Comparison of ENCODE assay signal across 9 cellular contexts in genomic region chr14:55556929-55557623, GRCh38. TPM values are rescaled to one million over a fixed set of nuclear protein-coding genes. Genes with fewer than 3 reads are reported as not detected.
A peak's percentile ranks its signal among the peaks of the same experiment; 100 is the strongest.
DNase-seq lines count a peak whose midpoint lies in the region; ATAC-seq, FAIRE-seq and TF ChIP-seq lines count a peak whose summit lies in the region.
"Had no signal": no experiment of that assay in that cellular context is flagged by ENCODE, and none has a peak within 500 bp of the region (broad histone marks: within the 10 kb centered on the region; RNA-seq: fewer than 3 reads in every experiment).

No MANE protein-coding gene starts in this region.

- no peak overlapping the region for H3K27ac Mint-ChIP-seq in MCF 10A (ENCODE audit: low read depth, unreplicated experiment)
- no peak overlapping the region for H3K27ac Mint-ChIP-seq in Caco-2 (ENCODE audit: unreplicated experiment)

- POLR2A ChIA-PET in MCF 10A (lab: Yijun Ruan, JAX) (interaction anchor here (0.6 to 3.3 kb wide), 13 partner anchors 11 to 111 kb away, joined by 3 to 11 read pairs (median 4); partner anchors contain the start of gene KTN1), HepG2 (lab: Yijun Ruan, JAX) (no interaction called here), Caco-2 (lab: Charles Lee) (no interaction called here)

- H3K79me2 ChIP-seq in HepG2 (ENCODE audit: insufficient read depth, low read length) = no peaks in the 10 kb centered on the region

- CTCF ChIA-PET in MCF 10A (lab: Yijun Ruan, JAX) = interaction anchor here (0.6 to 1.7 kb wide), 4 partner anchors 109 to 285 kb away, joined by 3 to 5 read pairs (median 4); partner anchors contain the start of gene FBXO34
- CTCF ChIA-PET in HepG2 (lab: Yijun Ruan, JAX; ENCODE audit: low intra/inter-chr PET ratio, low total read pairs) = no interaction called here
- CTCF ChIA-PET in Caco-2 (lab: Charles Lee) = no interaction called here

- TF ChIP-seq CTCF in AG09319 (IDR thresholded peaks at IDR 0.05; ENCODE audit: low read depth, low read length) = no peak
- TF ChIP-seq CTCF in MCF 10A (IDR thresholded peaks at IDR 0.05; ENCODE audit: unreplicated experiment) = no peak
- TF ChIP-seq CTCF in HepG2 (CRISPR knock-in tag; IDR thresholded peaks at IDR 0.05) = no peak
- TF ChIP-seq CTCF in Caco-2 (IDR thresholded peaks at IDR 0.05; ENCODE audit: insufficient read depth in 1 of 2, low read depth in 1 of 2, low read length in 1 of 2, severe bottlenecking in 1 of 2, unreplicated experiment in 1 of 2) = no peak
- no peak for TF ChIP-seq CTCF in GM13976 (IDR thresholded peaks at IDR 0.05; ENCODE audit: borderline replicate concordance, control extremely low read depth, extremely low read depth, insufficient read depth, missing control alignments)

- H3K36me3 Mint-ChIP-seq in MCF 10A (ENCODE audit: insufficient read depth, unreplicated experiment) (no peaks in the 10 kb centered on the region), Caco-2 (ENCODE audit: insufficient read depth, unreplicated experiment) (no peaks in the 10 kb centered on the region)

- H3K36me3 ChIP-seq in HepG2 (replicated peaks in 1 of 2; ENCODE audit: control insufficient read depth in 1 of 2, insufficient read depth in 2 of 2, low read length in 2 of 2) (0 out of 5 replicates have a peak, but pooled peaks cover 0 to 1% of the 10 kb centered on the region in 2 experiments), Caco-2 (ENCODE audit: control insufficient read depth, insufficient read depth, low read length) (no peaks in the 10 kb centered on the region)
- H3K36me3 ChIP-seq: neutrophil had no signal

- no peak for TF ChIP-seq RAD21 in HepG2 (CRISPR knock-in tag; IDR thresholded peaks at IDR 0.05)

- WGBS in HepG2 (ENCODE audit: low lambda C conversion rate) = 97% methylated on average over 3 of the region's 3 CpGs

- BruUV-seq in MCF 10A (replicated peaks; lab: Mats Ljungman, UMichigan) = no TSS peak
- no TSS peak for BruUV-seq in HepG2 (replicated peaks; lab: Mats Ljungman, UMichigan)
- no TSS peak for BruUV-seq in Caco-2 (replicated peaks; lab: Mats Ljungman, UMichigan)

- H3K4me3 ChIP-seq in HepG2 (replicated peaks in 1 of 3; ENCODE audit: insufficient read depth in 1 of 3, low read depth in 2 of 3, low read length in 3 of 3) (no peak overlapping the region), Caco-2 (ENCODE audit: low read depth, low read length) (no peak overlapping the region)

- H3K4me2 ChIP-seq in HepG2 (ENCODE audit: low read depth, low read length) = no peak overlapping the region

- H3K4me1 Mint-ChIP-seq in MCF 10A (ENCODE audit: insufficient read depth, unreplicated experiment) = peaks cover 29% of the 10 kb centered on the region
- H3K4me1 Mint-ChIP-seq in Caco-2 (ENCODE audit: low read depth, unreplicated experiment) = no peaks in the 10 kb centered on the region

- no peaks in the 10 kb centered on the region for H3K4me1 ChIP-seq in HepG2 (ENCODE audit: insufficient read depth, low read length)
- no peaks in the 10 kb centered on the region for H3K4me1 ChIP-seq in Caco-2

- no peak for ATAC-seq in HepG2
- no peak for ATAC-seq in HG02885 (IDR thresholded peaks at IDR 0.05; ENCODE audit: poor library complexity, unreplicated experiment)

- no peaks in the 10 kb centered on the region for H4K20me1 ChIP-seq in HepG2 (ENCODE audit: insufficient read depth, low read length)

- in situ Hi-C loops in HepG2 (cut with HindIII; ENCODE audit: extremely low pct_ligation_motif_present, low pct_unique_long_range_greater_than_20kb) = no loop called here
- in situ Hi-C loops in GM13976 (cut with MboI; ENCODE audit: low sequenced_read_pairs, unreplicated experiment) = no loop called here

- no peak overlapping the region for H2AFZ ChIP-seq in HepG2 (ENCODE audit: low read length)

- intact Hi-C loops in MCF 10A (cut with micrococcal nuclease) (no loop called here), HepG2 (cut with micrococcal nuclease; ENCODE audit: unreplicated experiment) (no loop called here), Caco-2 (cut with micrococcal nuclease; ENCODE audit: unreplicated experiment) (no loop called here)

- H3K27me3 ChIP-seq in HepG2 (ENCODE audit: control insufficient read depth in 1 of 2, insufficient read depth in 2 of 2, low read length in 2 of 2) (no peaks in the 10 kb centered on the region), Caco-2 (replicated peaks; ENCODE audit: control insufficient read depth, insufficient read depth, low read length) (no peaks in the 10 kb centered on the region; the same call in 1 of the 2 replicates)
- H3K27me3 ChIP-seq: neutrophil had no signal

- H3K9ac ChIP-seq in HepG2 (ENCODE audit: insufficient read depth, low read depth, low read length) = no peak overlapping the region

- H3K27me3 Mint-ChIP-seq in MCF 10A (ENCODE audit: insufficient read depth, unreplicated experiment) = no peaks in the 10 kb centered on the region
- no peaks in the 10 kb centered on the region for H3K27me3 Mint-ChIP-seq in Caco-2 (ENCODE audit: insufficient read depth, unreplicated experiment)

- H3K4me3 Mint-ChIP-seq in MCF 10A (ENCODE audit: unreplicated experiment) = peak overlapping the region; percentile 34
- H3K4me3 Mint-ChIP-seq in Caco-2 (ENCODE audit: unreplicated experiment) = no peak overlapping the region

- no peaks in the 10 kb centered on the region for H3K9me3 Mint-ChIP-seq in MCF 10A (ENCODE audit: unreplicated experiment)
- no peaks in the 10 kb centered on the region for H3K9me3 Mint-ChIP-seq in Caco-2 (ENCODE audit: unreplicated experiment)

- no peak overlapping the region for H3K27ac ChIP-seq in HepG2 (ENCODE audit: extremely low read length, insufficient read depth, low read length)
- H3K27ac ChIP-seq: neutrophil had no signal

- no peaks in the 10 kb centered on the region for H3K9me3 ChIP-seq in HepG2 (ENCODE audit: low read length)
- no peaks in the 10 kb centered on the region for H3K9me3 ChIP-seq in Caco-2
- H3K9me3 ChIP-seq: neutrophil had no signal

- TF ChIP-seq POLR2A in HepG2 (IDR thresholded peaks at IDR 0.05; ENCODE audit: insufficient read depth in 1 of 2, low read depth in 2 of 2, low read length in 2 of 2) = no peak

- TF ChIP-seq EP300 in HepG2 (IDR thresholded peaks at IDR 0.05; ENCODE audit: low read depth in 2 of 2, low read length in 2 of 2) (no peak), HepG2 (CRISPR knock-in tag; IDR thresholded peaks at IDR 0.05; ENCODE audit: borderline replicate concordance) (no peak)

- FAIRE-seq in HepG2 (lab: Jason Lieb, UNC) = no peak

- DNase-seq in AG09319 (ENCODE audit: extremely low read depth, low read depth) (peak; percentile 88), NCI-H1417 (lab: John Stamatoyannopoulos, UW) (peak; percentile 66 to 93 (median 89)), MCF 10A (ENCODE audit: unreplicated experiment) (peak; percentile 97), HepG2 (ENCODE audit: low spot score) (peak; percentile 34), Caco-2 (no peak), GM13976 (ENCODE audit: low spot score) (no peak), NCI-H1930 (lab: John Stamatoyannopoulos, UW) (no peak)

TF ChIP-seq in HepG2, 621 proteins besides CTCF, POLR2A, EP300 and RAD21 (continues in another document):
- TF ChIP-seq PAXIP1 (CRISPR knock-in tag; conservative IDR thresholded peaks at IDR 0.05) (no peak), TRIM24 (CRISPR knock-in tag; IDR thresholded peaks at IDR 0.05) (no peak)

RNA-seq across cellular contexts. Expression of gene KTN1, which starts 22.9 kb away (rescaled TPM):
- total RNA-seq in MCF 10A (2022) (165 and 180 TPM in 2 replicates), HepG2 (2016; rRNA removed; fragmentation: Illumina TruSeq; extraction: Trizol) (138 and 169 TPM in 2 replicates), Caco-2 (2022) (130 and 138 TPM in 2 replicates)
- total RNA-seq in HepG2 (2016; cell fraction: cytosol; rRNA removed; fragmentation: Illumina TruSeq; extraction: Trizol; ENCODE audit: low read depth) = 28.3 and 35.6 TPM in 2 replicates
- total RNA-seq in HepG2 (2016; cell fraction: insoluble cytoplasmic fraction; rRNA removed; fragmentation: Illumina TruSeq; extraction: Trizol) = 136 and 165 TPM in 2 replicates
- total RNA-seq in HepG2 (2016; cell fraction: membrane; rRNA removed; fragmentation: Illumina TruSeq; extraction: Trizol) = 68.6 and 81.8 TPM in 2 replicates
- total RNA-seq in HepG2 (2016; cell fraction: nucleus; rRNA removed; fragmentation: Illumina TruSeq; extraction: Trizol) = 209 and 237 TPM in 2 replicates
- 43.3 and 60.6 TPM in 2 replicates for polyA plus RNA-seq in HepG2 (2011; rRNA removed)
- 22.9 and 39.5 TPM in 2 replicates for polyA plus RNA-seq in HepG2 (2011; cell fraction: cytosol; rRNA removed)
- 36.7 and 39.6 TPM in 2 replicates for polyA plus RNA-seq in HepG2 (2011; cell fraction: nucleus; rRNA removed)
- polyA plus RNA-seq in HepG2 (2012) = 91.0 and 125 TPM in 2 replicates
- 12.0 and 13.7 TPM in 2 replicates for polyA plus RNA-seq in HepG2 (2016; cell fraction: cytosol; fragmentation: Illumina TruSeq; extraction: Trizol; ENCODE audit: low read depth)
- 100.0 and 102 TPM in 2 replicates for polyA plus RNA-seq in HepG2 (2016; cell fraction: insoluble cytoplasmic fraction; fragmentation: Illumina TruSeq; extraction: Trizol; ENCODE audit: low read depth)
- polyA plus RNA-seq in HepG2 (2016; cell fraction: membrane; fragmentation: Illumina TruSeq; extraction: Trizol; ENCODE audit: low read depth) = 31.3 and 39.9 TPM in 2 replicates
- polyA plus RNA-seq in HepG2 (2016; cell fraction: nucleus; fragmentation: Illumina TruSeq; extraction: Trizol; ENCODE audit: insufficient read depth, low read depth) = 225 and 226 TPM in 2 replicates
- polyA minus RNA-seq in HepG2 (2011; rRNA and poly(A)+ RNA removed; ENCODE audit: low replicate concordance) = 12.2 and 19.3 TPM in 2 replicates
- 57.0 and 63.6 TPM in 2 replicates for polyA minus RNA-seq in HepG2 (2011; cell fraction: cytosol; rRNA and poly(A)+ RNA removed)
- 265 and 273 TPM in 2 replicates for polyA minus RNA-seq in HepG2 (2011; cell fraction: nucleus; rRNA and poly(A)+ RNA removed)

Comparison
In these comparisons a context has a peak if more than half of its experiments do, and no peak if none do; other contexts are left out.
1. DNase-seq: peak in AG09319 (single experiment), NCI-H1417 (3 of 3), MCF 10A (single experiment) and HepG2 (single experiment); none in Caco-2 (0 of 2), GM13976 (single experiment) and NCI-H1930 (0 of 2).